24 cellular contexts compared by ENCODE assay signal in genomic region chr4:77188498-77189187, GRCh38.
"Had no signal": no experiment of that assay in that cellular context is flagged by ENCODE, and none has a peak within 500 bp of the region (broad histone marks: within the 10 kb centered on the region; RNA-seq: fewer than 3 reads in every experiment).

No MANE protein-coding gene starts in this region.

- H3K36me3 ChIP-seq: esophagus muscularis mucosa, gastroesophageal sphincter, heart left ventricle, suprapubic skin had no signal

- H3K27me3 Mint-ChIP-seq: memory B cell; stimulated activated naive CD8-positive, alpha-beta T cell treated with anti-CD3 and anti-CD28 coated beads, Interleukin-15, Interleukin-2, amounts not matched to agents 100 ng/mL and 50 ng/mL, for 24 hours had no signal

- H3K27me3 ChIP-seq: body of pancreas, gastroesophageal sphincter, heart left ventricle, suprapubic skin had no signal

- H3K9me3 Mint-ChIP-seq: activated CD4-positive, alpha-beta memory T cell treated with anti-CD3 and anti-CD28 coated beads for 36 hours; activated naive CD8-positive, alpha-beta T cell treated with anti-CD3 and anti-CD28 coated beads, Interleukin-2, amount 10 ng/mL, durations not matched to agents 7 days and 5 days; activated T-helper 17 cell treated with anti-CD3 and anti-CD28 coated beads, Interleukin-2, amount 50 U/mL, for 72 hours; memory B cell; naive thymus-derived CD8-positive, alpha-beta T cell; stimulated activated naive CD8-positive, alpha-beta T cell treated with anti-CD3 and anti-CD28 coated beads, Interleukin-15, Interleukin-2, amounts not matched to agents 100 ng/mL and 50 ng/mL, for 24 hours; T-helper 2 cell treated with Interferon-gamma antibody and Interleukin-4, amounts not matched to agents 5 μg/mL and 100 μg/mL, for 36 hours; WTC11 had no signal

- H3K27ac Mint-ChIP-seq: activated CD4-positive, alpha-beta memory T cell treated with anti-CD3 and anti-CD28 coated beads for 36 hours; activated CD8-positive, alpha-beta memory T cell treated with anti-CD3 and anti-CD28 coated beads, Interleukin-2, amount 10 ng/mL, durations not matched to agents 7 days and 5 days; activated naive CD8-positive, alpha-beta T cell treated with anti-CD3 and anti-CD28 coated beads, Interleukin-2, amount 10 ng/mL, durations not matched to agents 7 days and 5 days; activated T-helper 17 cell treated with anti-CD3 and anti-CD28 coated beads, Interleukin-2, amount 50 U/mL, for 72 hours; memory B cell; stimulated activated naive CD8-positive, alpha-beta T cell treated with anti-CD3 and anti-CD28 coated beads, Interleukin-15, Interleukin-2, amounts not matched to agents 100 ng/mL and 50 ng/mL, for 24 hours; T-helper 2 cell treated with Interferon-gamma antibody and Interleukin-4, amounts not matched to agents 5 μg/mL and 100 μg/mL, for 36 hours; type B pancreatic cell; WTC11 had no signal

- H3K36me3 Mint-ChIP-seq: activated CD4-positive, alpha-beta memory T cell treated with anti-CD3 and anti-CD28 coated beads for 36 hours; activated CD8-positive, alpha-beta memory T cell treated with anti-CD3 and anti-CD28 coated beads, Interleukin-2, amount 10 ng/mL, durations not matched to agents 7 days and 5 days; activated naive CD8-positive, alpha-beta T cell treated with anti-CD3 and anti-CD28 coated beads, Interleukin-2, amount 10 ng/mL, durations not matched to agents 7 days and 5 days; memory B cell; naive thymus-derived CD8-positive, alpha-beta T cell; type B pancreatic cell; WTC11 had no signal

- H3K4me1 ChIP-seq: body of pancreas, gastroesophageal sphincter, suprapubic skin had no signal

- ATAC-seq: activated CD8-positive, alpha-beta memory T cell treated with anti-CD3 and anti-CD28 coated beads, Interleukin-2, amount 10 ng/mL, durations not matched to agents 7 days and 5 days; activated T-helper 17 cell treated with anti-CD3 and anti-CD28 coated beads, Interleukin-2, amount 50 U/mL, for 72 hours; body of pancreas; gastroesophageal sphincter; heart left ventricle; left ventricle myocardium superior; mucosa of descending colon; naive thymus-derived CD8-positive, alpha-beta T cell; right cardiac atrium; WTC11 had no signal

- DNase-seq: activated CD4-positive, alpha-beta memory T cell treated with anti-CD3 and anti-CD28 coated beads for 36 hours; activated CD4-positive, alpha-beta T cell treated with anti-CD3 and anti-CD28 coated beads for 4 hours; activated CD8-positive, alpha-beta memory T cell treated with anti-CD3 and anti-CD28 coated beads, Interleukin-2, amount 10 ng/mL, durations not matched to agents 7 days and 5 days; activated naive CD4-positive, alpha-beta T cell treated with Interleukin-2 at 50 U/mL for 16 hours; activated naive CD8-positive, alpha-beta T cell treated with anti-CD3 and anti-CD28 coated beads, Interleukin-2, amount 10 ng/mL, durations not matched to agents 7 days and 5 days; body of pancreas; effector CD8-positive, alpha-beta T cell; heart left ventricle; kidney glomerular epithelial cell; left ventricle myocardium superior; mucosa of descending colon; naive thymus-derived CD8-positive, alpha-beta T cell; nucleus accumbens; right cardiac atrium had no signal

- H3K27ac ChIP-seq: body of pancreas, esophagus muscularis mucosa, gastroesophageal sphincter, heart left ventricle, skin epidermis, suprapubic skin had no signal

- H3K4me3 Mint-ChIP-seq: activated CD4-positive, alpha-beta memory T cell treated with anti-CD3 and anti-CD28 coated beads for 36 hours; activated CD8-positive, alpha-beta memory T cell treated with anti-CD3 and anti-CD28 coated beads, Interleukin-2, amount 10 ng/mL, durations not matched to agents 7 days and 5 days; activated naive CD8-positive, alpha-beta T cell treated with anti-CD3 and anti-CD28 coated beads, Interleukin-2, amount 10 ng/mL, durations not matched to agents 7 days and 5 days; activated T-helper 17 cell treated with anti-CD3 and anti-CD28 coated beads, Interleukin-2, amount 50 U/mL, for 72 hours; memory B cell; naive thymus-derived CD8-positive, alpha-beta T cell; stimulated activated naive CD8-positive, alpha-beta T cell treated with anti-CD3 and anti-CD28 coated beads, Interleukin-15, Interleukin-2, amounts not matched to agents 100 ng/mL and 50 ng/mL, for 24 hours; T-helper 2 cell treated with Interferon-gamma antibody and Interleukin-4, amounts not matched to agents 5 μg/mL and 100 μg/mL, for 36 hours; type B pancreatic cell; WTC11 had no signal

- H3K4me3 ChIP-seq: body of pancreas, esophagus muscularis mucosa, gastroesophageal sphincter, heart left ventricle, mucosa of descending colon, skin epidermis, suprapubic skin had no signal
